In the genomic region with DNA sequence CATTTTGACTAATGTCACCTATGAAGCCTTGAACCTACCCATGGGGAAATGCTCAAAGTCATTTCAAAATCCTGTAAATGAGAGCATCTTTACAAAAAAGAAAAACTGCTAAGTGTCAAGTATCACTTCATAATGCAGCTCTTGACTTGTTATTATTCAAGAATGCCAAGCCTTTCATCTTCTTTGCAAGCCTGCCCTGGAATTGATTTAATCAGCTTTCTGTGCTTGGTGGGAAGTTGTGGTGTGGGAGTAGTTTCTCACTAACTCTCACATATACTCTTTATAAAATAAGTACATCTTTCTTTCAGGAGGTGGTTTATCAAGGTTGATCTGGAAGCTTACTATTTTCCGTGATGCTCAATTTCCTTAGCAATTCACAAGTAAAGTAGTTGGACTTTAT, we compare ENCODE assay signal across 23 cellular contexts. TPM values are rescaled to one million over a fixed set of nuclear protein-coding genes. Genes with fewer than 3 reads are reported as not detected.
"Had no signal": no experiment of that assay in that cellular context is flagged by ENCODE, and none has a peak within 500 bp of the region (broad histone marks: within the 10 kb centered on the region; RNA-seq: fewer than 3 reads in every experiment).

No MANE protein-coding gene starts in this region.

- H3K4me1 ChIP-seq: heart right ventricle, left lung, lower lobe of right lung had no signal

- H3K9me3 ChIP-seq: esophagus squamous epithelium, gastrocnemius medialis, heart right ventricle, left lung, lower lobe of right lung had no signal

- H3K27ac ChIP-seq: coronary artery, dorsolateral prefrontal cortex, epithelial cell of prostate, esophagus squamous epithelium, gastrocnemius medialis, heart right ventricle, left lung, lower lobe of right lung had no signal

- ATAC-seq: esophagus mucosa, gastrocnemius medialis, heart right ventricle, left cardiac atrium, left lung, left ventricle myocardium superior, lower lobe of right lung had no signal

- H3K36me3 ChIP-seq: esophagus squamous epithelium, gastrocnemius medialis, heart right ventricle, left lung, lower lobe of right lung had no signal

- DNase-seq: dermis blood vessel endothelial cell; dorsolateral prefrontal cortex; effector CD4-positive, alpha-beta T cell; effector memory CD4-positive, alpha-beta T cell; erythroblast; esophagus squamous epithelium; foreskin fibroblast; foreskin melanocyte; gastrocnemius medialis; glutamatergic neuron; heart right ventricle; hippocampal formation; left cardiac atrium; left lung; left ventricle myocardium superior; lower lobe of right lung; mesenchymal stem cell; midbrain had no signal

- H3K27me3 ChIP-seq: dorsolateral prefrontal cortex, esophagus squamous epithelium, gastrocnemius medialis, heart right ventricle, left lung had no signal

- H3K4me3 ChIP-seq: coronary artery, dorsolateral prefrontal cortex, esophagus squamous epithelium, gastrocnemius medialis, heart right ventricle, left lung, lower lobe of right lung had no signal

RNA-seq across cellular contexts. Expression of a gene that starts 43.6 kb away (rescaled TPM):
- total RNA-seq: dermis blood vessel endothelial cell, glomerular endothelial cell, lung microvascular endothelial cell had no signal
